In the genomic region with DNA sequence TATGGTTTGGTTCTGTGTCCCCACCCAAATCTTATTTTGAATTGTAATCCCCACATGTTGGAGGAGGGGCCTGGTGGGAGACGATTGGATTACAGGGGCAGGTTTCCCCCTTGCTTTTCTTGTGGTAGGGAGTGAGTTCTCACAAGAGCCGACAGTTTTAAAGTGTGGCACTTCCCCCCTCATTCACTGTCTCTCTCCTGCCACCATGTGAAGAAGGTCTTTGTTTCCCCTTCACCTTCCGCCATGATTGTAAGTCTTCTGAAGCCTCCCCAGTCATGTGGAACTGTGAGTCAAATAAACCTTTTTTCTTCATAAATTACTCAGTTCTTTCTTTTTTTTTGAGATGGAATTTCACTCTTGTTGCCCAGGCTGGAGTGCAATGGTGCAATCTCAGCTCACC, we compare ENCODE assay signal across 28 cellular contexts.
"Had no signal": no experiment of that assay in that cellular context is flagged by ENCODE, and none has a peak within 500 bp of the region (broad histone marks: within the 10 kb centered on the region; RNA-seq: fewer than 3 reads in every experiment).

No MANE protein-coding gene starts in this region.

- H3K27ac Mint-ChIP-seq: stimulated activated effector memory CD8-positive, alpha-beta T cell treated with anti-CD3 and anti-CD28 coated beads, Interleukin-12 subunit alpha, Interleukin-12 subunit beta, amount 100 ng/mL, for 72 hours; stimulated activated naive B cell treated with anti-CD40 and anti-IgM and Interleukin-4, amounts not matched to agents 10 μg/mL and 1 μg/mL and 100 μg/mL, for 72 hours; stimulated activated naive CD8-positive, alpha-beta T cell treated with anti-CD3 and anti-CD28 coated beads, Interleukin-15, amount 100 ng/mL, for 72 hours; stimulated activated naive CD8-positive, alpha-beta T cell treated with anti-CD3 and anti-CD28 coated beads, Interleukin-15, Interleukin-2, amounts not matched to agents 100 ng/mL and 50 ng/mL, for 24 hours; type B pancreatic cell had no signal

- DNase-seq: stimulated activated CD4-positive, alpha-beta T cell treated with anti-CD3 and anti-CD28 coated beads, Interleukin-2, amount 100 ng/mL, for 48 hours; stimulated activated CD4-positive, alpha-beta T cell treated with anti-CD3 and anti-CD28 coated beads, Interleukin-4, amount 100 ng/mL, for 1 hour; stimulated activated CD4-positive, alpha-beta T cell treated with anti-CD3 and anti-CD28 coated beads, Interleukin-4, amount 100 ng/mL, for 24 hours; stimulated activated CD4-positive, alpha-beta T cell treated with anti-CD3 and anti-CD28 coated beads, Interleukin-4, amount 100 ng/mL, for 4 hours; stimulated activated CD8-positive, alpha-beta memory T cell treated with anti-CD3 and anti-CD28 coated beads, Interleukin-4, amount 100 ng/mL, for 48 hours; stimulated activated naive B cell treated with anti-CD40 and anti-IgM and Interleukin-4, amounts not matched to agents 10 μg/mL and 1 μg/mL and 100 μg/mL, for 72 hours; stimulated activated naive CD4-positive, alpha-beta T cell; stimulated activated naive CD4-positive, alpha-beta T cell treated with Interleukin-2 at 50 U/mL for 16 hours; stimulated activated naive CD8-positive, alpha-beta T cell treated with anti-CD3 and anti-CD28 coated beads, Interleukin-15, amount 100 ng/mL, for 72 hours; stimulated activated naive CD8-positive, alpha-beta T cell treated with anti-CD3 and anti-CD28 coated beads, Interleukin-15, Interleukin-2, amounts not matched to agents 100 U/mL and 50 U/mL, for 24 hours; stomach; substantia nigra; testis; thyroid gland; tibial artery; transverse colon; trophoblast cell; upper lobe of left lung; upper lobe of right lung; uterus had no signal

- H3K4me3 ChIP-seq: stomach, suprapubic skin, testis, thoracic aorta, thyroid gland, tibial artery, tibial nerve, transverse colon, upper lobe of left lung, upper lobe of right lung, uterus, vagina had no signal

- H3K4me1 Mint-ChIP-seq: stimulated activated effector memory CD8-positive, alpha-beta T cell treated with anti-CD3 and anti-CD28 coated beads, Interleukin-12 subunit alpha, Interleukin-12 subunit beta, amount 100 ng/mL, for 72 hours; stimulated activated naive CD8-positive, alpha-beta T cell treated with anti-CD3 and anti-CD28 coated beads, Interleukin-15, amount 100 ng/mL, for 72 hours had no signal

- H3K36me3 Mint-ChIP-seq: stimulated activated effector memory CD8-positive, alpha-beta T cell treated with anti-CD3 and anti-CD28 coated beads, Interleukin-12 subunit alpha, Interleukin-12 subunit beta, amount 100 ng/mL, for 72 hours; stimulated activated naive B cell treated with anti-CD40 and anti-IgM and Interleukin-4, amounts not matched to agents 10 μg/mL and 1 μg/mL and 100 μg/mL, for 72 hours; type B pancreatic cell had no signal

- H3K9me3 Mint-ChIP-seq: stimulated activated effector memory CD8-positive, alpha-beta T cell treated with anti-CD3 and anti-CD28 coated beads, Interleukin-12 subunit alpha, Interleukin-12 subunit beta, amount 100 ng/mL, for 72 hours; stimulated activated naive B cell treated with anti-CD40 and anti-IgM and Interleukin-4, amounts not matched to agents 10 μg/mL and 1 μg/mL and 100 μg/mL, for 72 hours; stimulated activated naive CD8-positive, alpha-beta T cell treated with anti-CD3 and anti-CD28 coated beads, Interleukin-15, amount 100 ng/mL, for 72 hours; stimulated activated naive CD8-positive, alpha-beta T cell treated with anti-CD3 and anti-CD28 coated beads, Interleukin-15, Interleukin-2, amounts not matched to agents 100 ng/mL and 50 ng/mL, for 24 hours; type B pancreatic cell had no signal

- H3K4me3 Mint-ChIP-seq: stimulated activated effector memory CD8-positive, alpha-beta T cell treated with anti-CD3 and anti-CD28 coated beads, Interleukin-12 subunit alpha, Interleukin-12 subunit beta, amount 100 ng/mL, for 72 hours; stimulated activated naive B cell treated with anti-CD40 and anti-IgM and Interleukin-4, amounts not matched to agents 10 μg/mL and 1 μg/mL and 100 μg/mL, for 72 hours; stimulated activated naive CD8-positive, alpha-beta T cell treated with anti-CD3 and anti-CD28 coated beads, Interleukin-15, amount 100 ng/mL, for 72 hours; stimulated activated naive CD8-positive, alpha-beta T cell treated with anti-CD3 and anti-CD28 coated beads, Interleukin-15, Interleukin-2, amounts not matched to agents 100 ng/mL and 50 ng/mL, for 24 hours; type B pancreatic cell had no signal

- ATAC-seq: stimulated activated effector memory CD8-positive, alpha-beta T cell treated with anti-CD3 and anti-CD28 coated beads, Interleukin-12 subunit alpha, Interleukin-12 subunit beta, amount 100 ng/mL, for 72 hours; stimulated activated naive B cell treated with anti-CD40 and anti-IgM and Interleukin-4, amounts not matched to agents 10 μg/mL and 1 μg/mL and 100 μg/mL, for 72 hours; stimulated activated naive CD8-positive, alpha-beta T cell treated with anti-CD3 and anti-CD28 coated beads, Interleukin-15, amount 100 ng/mL, for 72 hours; stimulated activated naive CD8-positive, alpha-beta T cell treated with anti-CD3 and anti-CD28 coated beads, Interleukin-15, Interleukin-2, amounts not matched to agents 100 U/mL and 50 U/mL, for 24 hours; upper lobe of right lung had no signal

- H3K27me3 ChIP-seq: stomach, suprapubic skin, testis, thyroid gland, tibial artery, tibial nerve, transverse colon, upper lobe of left lung, upper lobe of right lung, uterus, vagina had no signal

- H3K36me3 ChIP-seq: stomach, suprapubic skin, thoracic aorta, thyroid gland, tibial artery, tibial nerve, transverse colon, upper lobe of left lung, upper lobe of right lung, uterus, vagina had no signal

- H3K27me3 Mint-ChIP-seq: stimulated activated naive B cell treated with anti-CD40 and anti-IgM and Interleukin-4, amounts not matched to agents 10 μg/mL and 1 μg/mL and 100 μg/mL, for 72 hours; type B pancreatic cell had no signal

- H3K27ac ChIP-seq: stomach, suprapubic skin, testis, thoracic aorta, thyroid gland, tibial artery, tibial nerve, transverse colon, upper lobe of left lung, upper lobe of right lung, uterus, vagina had no signal

- FAIRE-seq: urothelium cell line had no signal

- H3K4me1 ChIP-seq: stomach, suprapubic skin, testis, thyroid gland, tibial artery, tibial nerve, transverse colon, upper lobe of left lung, upper lobe of right lung, uterus, vagina had no signal

- H3K9me3 ChIP-seq: stomach, suprapubic skin, testis, thoracic aorta, thyroid gland, tibial artery, tibial nerve, transverse colon, upper lobe of left lung, upper lobe of right lung, uterus, vagina had no signal
